Comparison of ENCODE assay signal across 28 cellular contexts in the genomic region with DNA sequence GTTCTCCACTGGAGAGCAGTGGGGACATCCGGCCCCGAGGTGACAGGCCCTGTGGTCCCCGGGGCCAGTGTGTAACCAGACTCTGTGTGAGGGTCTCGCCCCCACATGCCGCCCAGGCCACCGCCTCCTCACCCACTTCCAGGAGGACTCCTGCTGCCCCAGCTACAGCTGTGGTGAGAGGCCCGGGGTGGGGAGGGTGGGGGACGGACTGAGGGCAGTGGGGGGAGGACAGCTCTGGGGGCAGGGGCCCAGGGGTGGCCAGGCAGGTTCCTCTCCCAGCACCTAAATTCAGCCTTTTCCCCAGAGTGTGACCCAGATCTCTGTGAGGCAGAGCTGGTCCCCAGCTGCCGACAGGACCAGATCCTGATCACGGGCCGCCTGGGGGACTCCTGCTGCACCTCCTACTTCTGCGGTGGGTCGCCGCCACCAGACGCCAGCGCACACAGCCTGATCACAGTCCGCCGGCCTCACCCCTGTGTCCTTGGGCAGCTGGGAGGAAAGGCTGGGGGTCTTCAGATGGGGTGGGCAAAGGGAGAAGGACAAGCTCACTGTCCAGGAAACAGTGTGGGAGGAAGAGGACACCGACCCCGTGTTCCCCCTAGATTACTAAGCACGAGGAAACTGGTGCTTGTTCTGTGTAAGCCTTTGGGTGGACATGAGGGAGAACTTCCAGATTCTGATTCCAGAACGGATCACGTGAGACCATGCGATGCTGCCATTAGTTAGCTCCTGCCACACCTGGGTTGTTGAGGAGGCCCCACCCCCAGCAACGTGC.
DNase-seq lines count a peak whose midpoint lies in the region; ATAC-seq and TF ChIP-seq lines count a peak whose summit lies in the region.
"Had no signal": no experiment of that assay in that cellular context is flagged by ENCODE, and none has a peak within 500 bp of the region (broad histone marks: within the 10 kb centered on the region; RNA-seq: fewer than 3 reads in every experiment).

No MANE protein-coding gene starts in this region.

- H3K4me1 Mint-ChIP-seq in chondrocyte (ENCODE audit: low read depth): no peaks in the 10 kb centered on the region
- H3K4me1 Mint-ChIP-seq: CD14-positive monocyte; CD8-positive, alpha-beta memory T cell had no signal

- no peak overlapping the region for H3K27ac Mint-ChIP-seq in chondrocyte (ENCODE audit: unreplicated experiment)
- H3K27ac Mint-ChIP-seq: CD14-positive monocyte; CD8-positive, alpha-beta memory T cell; HFFc6 had no signal

- ATAC-seq in GM21360 (IDR thresholded peaks at IDR 0.05; ENCODE audit: unreplicated experiment) (no peak), GM18520 (IDR thresholded peaks at IDR 0.05; ENCODE audit: unreplicated experiment) (no peak)

- H3K27ac ChIP-seq in BLaER1: no peak overlapping the region
- H3K27ac ChIP-seq in neuronal stem cell (replicated peaks; ENCODE audit: low read length): no peak overlapping the region
- H3K27ac ChIP-seq: A549, GM23248, RWPE1, SK-N-MC had no signal

- H3K27me3 Mint-ChIP-seq in chondrocyte (ENCODE audit: low read depth): peaks cover 8% of the 10 kb centered on the region

- H3K4me3 Mint-ChIP-seq in chondrocyte (ENCODE audit: unreplicated experiment): no peak overlapping the region
- H3K4me3 Mint-ChIP-seq: CD14-positive monocyte; CD8-positive, alpha-beta memory T cell; HFFc6 had no signal

- peak overlapping the region; percentile 55 for H3K4ac ChIP-seq in neuronal stem cell (ENCODE audit: low read length)

- peaks cover 9% of the 10 kb centered on the region for H3K4me1 ChIP-seq in BLaER1
- no peaks in the 10 kb centered on the region for H3K4me1 ChIP-seq in neuronal stem cell (ENCODE audit: control insufficient read depth in 2 of 2, insufficient read depth in 1 of 2, low read depth in 1 of 2, low read length in 2 of 2)
- H3K4me1 ChIP-seq: A549, HAP-1 had no signal

- no peak overlapping the region for H4K91ac ChIP-seq in neuronal stem cell (ENCODE audit: low read depth, low read length, poor library complexity)

- no CpG with 5 or more reads among the region's 25 CpGs for WGBS in neuronal stem cell (ENCODE audit: extremely low coverage in 2 of 2, insufficient read length in 2 of 2, insufficient replicate concordance in 1 of 2), 2 donors

- no peak overlapping the region for H4K8ac ChIP-seq in neuronal stem cell (ENCODE audit: low read depth, low read length)

- no peak overlapping the region for H2AFZ ChIP-seq in neuronal stem cell (ENCODE audit: low read length)
- H2AFZ ChIP-seq: GM23248 had no signal

- no peak overlapping the region for H2BK5ac ChIP-seq in neuronal stem cell (ENCODE audit: low read length)

- no peak overlapping the region for H3K14ac ChIP-seq in neuronal stem cell (ENCODE audit: low read length)

- no peaks in the 10 kb centered on the region for H3K36me3 ChIP-seq in BLaER1
- H3K36me3 ChIP-seq in neuronal stem cell (replicated peaks in 1 of 2; ENCODE audit: control insufficient read depth in 2 of 2, insufficient read depth in 2 of 2, low read length in 2 of 2): no peaks in the 10 kb centered on the region
- H3K36me3 ChIP-seq: HAP-1 had no signal

- no peak overlapping the region for H2BK12ac ChIP-seq in neuronal stem cell (ENCODE audit: low read length)

- no peaks in the 10 kb centered on the region for H3K27me3 ChIP-seq in BLaER1
- peaks cover 0 to 6% (median 0%) of the 10 kb centered on the region in 3 experiments for H3K27me3 ChIP-seq in neuronal stem cell (ENCODE audit: control insufficient read depth in 3 of 3, insufficient read depth in 3 of 3, low read depth in 1 of 3, low read length in 3 of 3)

- no peak overlapping the region for H2AK5ac ChIP-seq in neuronal stem cell (ENCODE audit: low read depth, low read length)

- H4K20me1 ChIP-seq in BLaER1: no peaks in the 10 kb centered on the region

- DNase-seq in GM03348 (ENCODE audit: low spot score) (peak; percentile 5), chondrocyte (ENCODE audit: low spot score) (peak; percentile 87), neuronal stem cell (ENCODE audit: low spot score) (no peak), hippocampal formation (lab: John Stamatoyannopoulos, UW) (no peak)
- DNase-seq: CD8-positive, alpha-beta memory T cell; DMS 273 treated with DMSO at 0.1 percent for 48 hours; DMS79; EL; GDM1; GM23248; HFFc6; KBM-7; MM.1S; NCI-H1048; NCI-H1417; NCI-H1694; NCI-H2029 treated with DMSO at 0.1 percent for 48 hours; NCI-H446 treated with DMSO at 0.1 percent for 48 hours; NCI-H526 treated with DMSO at 0.1 percent for 48 hours; SHP77 treated with DMSO at 0.1 percent for 48 hours had no signal

- H3K4me3 ChIP-seq in BLaER1 (no peak overlapping the region), neuronal stem cell (ENCODE audit: low read length in 2 of 2) (no peak overlapping the region)
- H3K4me3 ChIP-seq: A549, GM23248, HAP-1, SK-N-MC had no signal

- no peaks in the 10 kb centered on the region for H3K79me1 ChIP-seq in neuronal stem cell (ENCODE audit: low read depth, low read length)

- H3K18ac ChIP-seq in neuronal stem cell (ENCODE audit: low read length): no peak overlapping the region

- H3K9ac ChIP-seq in BLaER1 (no peak overlapping the region), neuronal stem cell (ENCODE audit: low read depth, low read length, poor library complexity) (peak overlapping the region; percentile 12)
- H3K9ac ChIP-seq: GM23248 had no signal

- H3K9me3 Mint-ChIP-seq in chondrocyte (ENCODE audit: low read depth): no peaks in the 10 kb centered on the region
- H3K9me3 Mint-ChIP-seq: CD14-positive monocyte; CD8-positive, alpha-beta memory T cell; HFFc6 had no signal

- no peak for TF ChIP-seq CTCF in chondrocyte (IDR thresholded peaks at IDR 0.05)

- H3K23ac ChIP-seq in neuronal stem cell (ENCODE audit: low read depth, low read length, poor library complexity): no peak overlapping the region

- H3K36me3 Mint-ChIP-seq in chondrocyte (ENCODE audit: low read depth): no peaks in the 10 kb centered on the region
- H3K36me3 Mint-ChIP-seq: CD14-positive monocyte; CD8-positive, alpha-beta memory T cell had no signal

- no peak overlapping the region for H2BK15ac ChIP-seq in neuronal stem cell (ENCODE audit: low read length)

- H3K9me3 ChIP-seq in BLaER1 (no peaks in the 10 kb centered on the region), neuronal stem cell (replicated peaks in 1 of 2; ENCODE audit: control insufficient read depth in 2 of 2, insufficient read depth in 1 of 2, low read depth in 1 of 2, low read length in 2 of 2) (no peaks in the 10 kb centered on the region)
- H3K9me3 ChIP-seq: A549, HAP-1 had no signal

- no peak overlapping the region for H2BK120ac ChIP-seq in neuronal stem cell (ENCODE audit: low read depth, low read length)

- peak overlapping the region; percentile 39 for H3K4me2 ChIP-seq in BLaER1
- no peak overlapping the region for H3K4me2 ChIP-seq in neuronal stem cell (ENCODE audit: insufficient read depth, low read length, poor library complexity, severe bottlenecking)
- H3K4me2 ChIP-seq: A549 had no signal

Comparison
In these comparisons a context has a peak if more than half of its experiments do, and no peak if none do; other contexts are left out.
1. DNase-seq: peak in GM03348 (single experiment) and chondrocyte (single experiment); none in neuronal stem cell (single experiment) and hippocampal formation (0 of 2).